16 cellular contexts compared by ENCODE assay signal in the genomic region with DNA sequence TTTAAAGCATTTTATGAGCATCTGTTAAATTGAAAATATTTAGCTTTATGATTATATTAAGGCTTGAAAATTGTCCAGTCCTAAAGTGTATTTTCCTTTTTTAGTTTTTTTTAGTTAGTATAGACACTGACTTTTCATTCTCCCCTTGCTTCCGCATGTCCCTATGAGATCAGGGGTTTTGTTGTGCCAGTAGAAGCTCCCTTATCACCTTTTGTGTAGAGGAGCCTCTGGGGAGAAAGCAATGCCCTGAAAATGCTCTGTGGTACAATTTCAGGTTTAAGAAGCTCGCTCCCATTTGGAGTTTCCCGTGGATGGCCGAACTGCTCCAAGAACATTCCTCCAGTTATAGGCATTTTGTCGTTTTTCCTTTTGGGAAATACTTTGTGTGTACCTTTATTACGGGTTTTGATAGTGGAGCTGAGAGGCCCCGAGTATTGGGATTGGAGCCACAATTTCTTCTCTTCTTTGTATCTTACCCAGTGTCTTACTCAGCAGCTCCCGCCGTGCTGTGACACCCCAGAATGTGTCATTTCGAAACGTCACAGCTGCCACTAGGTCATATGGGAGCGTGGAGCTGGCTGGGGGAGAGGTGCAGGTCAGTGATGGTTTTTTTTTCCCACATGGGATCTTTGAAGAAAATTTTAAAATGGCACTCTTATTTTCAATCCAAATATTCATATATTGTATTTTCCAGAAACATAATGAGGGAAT. TPM values are rescaled to one million over a fixed set of nuclear protein-coding genes. Genes with fewer than 3 reads are reported as not detected.
DNase-seq lines count a peak whose midpoint lies in the region; ATAC-seq and TF ChIP-seq lines count a peak whose summit lies in the region.
"Had no signal": no experiment of that assay in that cellular context is flagged by ENCODE, and none has a peak within 500 bp of the region (broad histone marks: within the 10 kb centered on the region; RNA-seq: fewer than 3 reads in every experiment).

No MANE protein-coding gene starts in this region.

- H3K27me3 Mint-ChIP-seq in effector memory CD8-positive, alpha-beta T cell: no peaks in the 10 kb centered on the region

- H3K9me3 ChIP-seq in Peyer's patch: no peaks in the 10 kb centered on the region
- no peaks in the 10 kb centered on the region for H3K9me3 ChIP-seq in lower lobe of right lung
- no peaks in the 10 kb centered on the region for H3K9me3 ChIP-seq in stomach

- H3K36me3 Mint-ChIP-seq in effector memory CD8-positive, alpha-beta T cell (ENCODE audit: insufficient read depth): peaks cover 56% of the 10 kb centered on the region

- H3K36me3 ChIP-seq in Peyer's patch (peaks cover 0 to 47% (median 0%) of the 10 kb centered on the region in 3 donors), lower lobe of right lung (peaks cover 66% of the 10 kb centered on the region), stomach (peaks cover 15 to 60% (median 53%) of the 10 kb centered on the region in 4 donors)

- H3K27ac ChIP-seq in Peyer's patch: peak overlapping the region in 3 of 4 donors; percentile 28 to 64 (median 48)
- H3K27ac ChIP-seq in lower lobe of right lung: peak overlapping the region; percentile 61
- peak overlapping the region; percentile 12 to 81 (median 64) for H3K27ac ChIP-seq in stomach

- H3K27ac Mint-ChIP-seq in effector memory CD8-positive, alpha-beta T cell: peak overlapping the region; percentile 32 to 54

- H3K27me3 ChIP-seq in Peyer's patch: no peaks in the 10 kb centered on the region
- H3K27me3 ChIP-seq in lower lobe of right lung (ENCODE audit: low read depth): no peaks in the 10 kb centered on the region
- H3K27me3 ChIP-seq in stomach: no peaks in the 10 kb centered on the region

- no peaks in the 10 kb centered on the region for H3K4me1 ChIP-seq in Peyer's patch
- peaks cover 37% of the 10 kb centered on the region for H3K4me1 ChIP-seq in lower lobe of right lung
- peaks cover 16 to 61% (median 33%) of the 10 kb centered on the region in 4 donors for H3K4me1 ChIP-seq in stomach

- no peaks in the 10 kb centered on the region for H3K9me3 Mint-ChIP-seq in effector memory CD8-positive, alpha-beta T cell

- no peak for TF ChIP-seq POLR2A in Peyer's patch (IDR thresholded peaks at IDR 0.05)
- TF ChIP-seq POLR2A in stomach (IDR thresholded peaks at IDR 0.05): no peak

- TF ChIP-seq EP300 in stomach (IDR thresholded peaks at IDR 0.05): no peak

- peaks cover 25 to 26% of the 10 kb centered on the region in 2 donors for H3K4me1 Mint-ChIP-seq in effector memory CD8-positive, alpha-beta T cell (ENCODE audit: low read depth in 2 of 2)

- intact Hi-C loops in lower lobe of right lung (cut with DNase I): no loop called here
- intact Hi-C loops in stomach (cut with DNase I; ENCODE audit: low total_unique reads): no loop called here

- no peak for DNase-seq in Peyer's patch
- no peak for DNase-seq in effector memory CD8-positive, alpha-beta T cell
- no peak for DNase-seq in lower lobe of right lung
- DNase-seq in stomach: no peak
- no peak for DNase-seq in NCI-H524 treated with DMSO at 0.1 percent for 48 hours (lab: John Stamatoyannopoulos, UW)
- no peak for DNase-seq in NCI-H146 treated with DMSO at 0.1 percent for 48 hours (lab: John Stamatoyannopoulos, UW; ENCODE audit: unreplicated experiment)
- DNase-seq in NOMO-1 treated with dmso at 0.1 percent for 144 hours (lab: John Stamatoyannopoulos, UW; ENCODE audit: unreplicated experiment): no peak
- DNase-seq in AG08396 (ENCODE audit: low spot score): no peak
- DNase-seq: activated CD4-positive, alpha-beta T cell treated with anti-CD3 and anti-CD28 coated beads for 1 hour; anterior cingulate cortex; C1 segment of cervical spinal cord; GF-D8; mammary epithelial cell; NCI-H1092; stimulated activated CD4-positive, alpha-beta T cell treated with anti-CD3 and anti-CD28 coated beads, Interleukin-4, amount 100 ng/mL, for 4 hours; stimulated activated naive CD4-positive, alpha-beta T cell treated with Interleukin-2 at 50 U/mL for 16 hours had no signal

- ATAC-seq in effector memory CD8-positive, alpha-beta T cell (replicated peaks): no peak
- ATAC-seq in lower lobe of right lung: peak; percentile 37 to 39

- H3K4me3 ChIP-seq in Peyer's patch (no peak overlapping the region), lower lobe of right lung (no peak overlapping the region), stomach (no peak overlapping the region)

- H3K4me3 Mint-ChIP-seq in effector memory CD8-positive, alpha-beta T cell: no peak overlapping the region

- TF ChIP-seq CTCF in Peyer's patch (IDR thresholded peaks at IDR 0.05): no peak
- no peak for TF ChIP-seq CTCF in lower lobe of right lung (IDR thresholded peaks at IDR 0.05)
- TF ChIP-seq CTCF in stomach (IDR thresholded peaks at IDR 0.05): no peak

- WGBS in stomach, 5 donors: 67 to 77% (median 73%) methylated on average over 12 of the region's 12 CpGs

RNA-seq across cellular contexts. Expression of gene RPRD1B, which starts 49.9 kb away (rescaled TPM):
- total RNA-seq in Peyer's patch (10 to 100 TPM; 44.5 to 55.4 (median 52.4) TPM), lower lobe of right lung (25.6 TPM), stomach (10 to 100 TPM in 4 of 5 donors, 1 to 10 TPM in 1; 8.1 to 60.0 (median 31.5) TPM)
- polyA plus RNA-seq in stomach: 10 to 100 TPM in 1 of 3 donors, 1 to 10 TPM in 2; 8.0 to 10.2 (median 8.1) TPM

RNA-seq across cellular contexts. Expression of gene TTI1, which starts 50.2 kb away (rescaled TPM):
- total RNA-seq in Peyer's patch (10 to 100 TPM in 3 of 4 donors, 1 to 10 TPM in 1; 9.3 to 34.7 (median 14.8) TPM), lower lobe of right lung (16.7 TPM), stomach (10 to 100 TPM in 3 of 5 donors, 1 to 10 TPM in 2; 3.1 to 27.2 (median 11.7) TPM)
- 1 to 10 TPM; 5.0 to 6.2 (median 5.9) TPM for polyA plus RNA-seq in stomach
